Comparison of ENCODE assay signal across 8 cellular contexts in the genomic region with DNA sequence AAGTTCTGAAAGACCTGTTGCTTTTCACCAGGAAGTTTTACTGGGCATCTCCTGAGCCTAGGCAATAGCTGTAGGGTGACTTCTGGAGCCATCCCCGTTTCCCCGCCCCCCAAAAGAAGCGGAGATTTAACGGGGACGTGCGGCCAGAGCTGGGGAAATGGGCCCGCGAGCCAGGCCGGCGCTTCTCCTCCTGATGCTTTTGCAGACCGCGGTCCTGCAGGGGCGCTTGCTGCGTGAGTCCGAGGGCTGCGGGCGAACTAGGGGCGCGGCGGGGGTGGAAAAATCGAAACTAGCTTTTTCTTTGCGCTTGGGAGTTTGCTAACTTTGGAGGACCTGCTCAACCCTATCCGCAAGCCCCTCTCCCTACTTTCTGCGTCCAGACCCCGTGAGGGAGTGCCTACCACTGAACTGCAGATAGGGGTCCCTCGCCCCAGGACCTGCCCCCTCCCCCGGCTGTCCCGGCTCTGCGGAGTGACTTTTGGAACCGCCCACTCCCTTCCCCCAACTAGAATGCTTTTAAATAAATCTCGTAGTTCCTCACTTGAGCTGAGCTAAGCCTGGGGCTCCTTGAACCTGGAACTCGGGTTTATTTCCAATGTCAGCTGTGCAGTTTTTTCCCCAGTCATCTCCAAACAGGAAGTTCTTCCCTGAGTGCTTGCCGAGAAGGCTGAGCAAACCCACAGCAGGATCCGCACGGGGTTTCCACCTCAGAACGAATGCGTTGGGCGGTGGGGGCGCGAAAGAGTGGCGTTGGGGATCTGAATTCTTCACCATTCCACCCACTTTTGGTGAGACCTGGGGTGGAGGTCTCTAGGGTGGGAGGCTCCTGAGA. TPM values are rescaled to one million over a fixed set of nuclear protein-coding genes. Genes with fewer than 3 reads are reported as not detected.
DNase-seq lines count a peak whose midpoint lies in the region; ATAC-seq, FAIRE-seq and TF ChIP-seq lines count a peak whose summit lies in the region.

HFE (plus strand) TSS at position 146 of the 832 bp plus-strand sequence; CDS start at position 158, 12 bp downstream.

- H3K9ac ChIP-seq in NT2/D1 (ENCODE audit: insufficient read length, low read depth): peak within 1 kb of the TSS; percentile 67

- H3K9me3 ChIP-seq in NT2/D1 (ENCODE audit: insufficient read depth, low read length): 0 out of 2 replicates have a peak, but pooled peaks cover 4% of the 10 kb centered on the region

- no peaks in the 10 kb centered on the region for H3K27me3 ChIP-seq in NT2/D1 (ENCODE audit: insufficient read depth, insufficient read length)

- FAIRE-seq in GM12892 (lab: Jason Lieb, UNC): peak; percentile 71

- H3K36me3 ChIP-seq in NT2/D1 (ENCODE audit: insufficient read depth, insufficient read length, low read length): no peaks in the 10 kb centered on the region

- peak within 1 kb of the TSS; percentile 50 for H3K4me3 ChIP-seq in NT2/D1 (ENCODE audit: insufficient read length, low read depth)

- H3K36me3 Mint-ChIP-seq in activated naive CD8-positive, alpha-beta T cell treated with anti-CD3 and anti-CD28 coated beads for 36 hours: peaks cover 4% of the 10 kb centered on the region

- DNase-seq in GM12892 (ENCODE audit: insufficient read length): no peak
- DNase-seq in NT2/D1 (ENCODE audit: low read depth, low spot score): peak; percentile 2
- peak; percentile 35 for DNase-seq in activated naive CD8-positive, alpha-beta T cell treated with anti-CD3 and anti-CD28 coated beads for 36 hours
- DNase-seq in head of caudate nucleus: peak in 36 of 42 donors; percentile 12 to 74 (median 36)
- DNase-seq in nucleus accumbens (lab: John Stamatoyannopoulos, UW): peak in 34 of 56 donors; percentile 4 to 55 (median 21)
- no peak for DNase-seq in NCI-H1105 treated with DMSO at 0.1 percent for 48 hours (lab: John Stamatoyannopoulos, UW)
- DNase-seq in NCI-H1930 (lab: John Stamatoyannopoulos, UW): no peak

- peaks cover 31% of the 10 kb centered on the region for H3K4me1 Mint-ChIP-seq in activated naive CD8-positive, alpha-beta T cell treated with anti-CD3 and anti-CD28 coated beads for 36 hours

- ATAC-seq in GM18867 (IDR thresholded peaks at IDR 0.05; ENCODE audit: unreplicated experiment): no peak

- no peaks in the 10 kb centered on the region for H3K27me3 Mint-ChIP-seq in activated naive CD8-positive, alpha-beta T cell treated with anti-CD3 and anti-CD28 coated beads for 36 hours

- peak within 1 kb of the TSS; percentile 79 for H3K4me3 Mint-ChIP-seq in activated naive CD8-positive, alpha-beta T cell treated with anti-CD3 and anti-CD28 coated beads for 36 hours

- intact Hi-C loops in head of caudate nucleus (cut with DNase I): no loop called here

- no peaks in the 10 kb centered on the region for H3K9me3 Mint-ChIP-seq in activated naive CD8-positive, alpha-beta T cell treated with anti-CD3 and anti-CD28 coated beads for 36 hours

- H3K27ac Mint-ChIP-seq in activated naive CD8-positive, alpha-beta T cell treated with anti-CD3 and anti-CD28 coated beads for 36 hours: peak within 1 kb of the TSS; percentile 45

- TF ChIP-seq POLR2A in GM12892 (IDR thresholded peaks at IDR 0.05; ENCODE audit: low read depth, low read length): no peak

- no peaks in the 10 kb centered on the region for H3K4me1 ChIP-seq in NT2/D1 (ENCODE audit: insufficient read depth, insufficient read length)

RNA-seq across cellular contexts. Expression of gene HFE, which starts in this region (rescaled TPM):
- polyA plus RNA-seq in GM12892 (2012; ENCODE audit: missing spikeins): 4.4 TPM
- under 1 TPM; 0.76 to 0.80 TPM for total RNA-seq in activated naive CD8-positive, alpha-beta T cell treated with anti-CD3 and anti-CD28 coated beads for 36 hours

Comparison
In these comparisons a context has a peak if more than half of its experiments do, and no peak if none do; other contexts are left out.
1. Peak in DNase-seq in activated naive CD8-positive, alpha-beta T cell treated with anti-CD3 and anti-CD28 coated beads for 36 hours; RNA of the gene not detected or under 1 TPM.
2. DNase-seq: peak in NT2/D1 (single experiment), head of caudate nucleus (36 of 42) and nucleus accumbens (34 of 56); none in GM12892 (single experiment), NCI-H1105 treated with DMSO at 0.1 percent for 48 hours (single experiment) and NCI-H1930 (0 of 2).